In the genomic region with DNA sequence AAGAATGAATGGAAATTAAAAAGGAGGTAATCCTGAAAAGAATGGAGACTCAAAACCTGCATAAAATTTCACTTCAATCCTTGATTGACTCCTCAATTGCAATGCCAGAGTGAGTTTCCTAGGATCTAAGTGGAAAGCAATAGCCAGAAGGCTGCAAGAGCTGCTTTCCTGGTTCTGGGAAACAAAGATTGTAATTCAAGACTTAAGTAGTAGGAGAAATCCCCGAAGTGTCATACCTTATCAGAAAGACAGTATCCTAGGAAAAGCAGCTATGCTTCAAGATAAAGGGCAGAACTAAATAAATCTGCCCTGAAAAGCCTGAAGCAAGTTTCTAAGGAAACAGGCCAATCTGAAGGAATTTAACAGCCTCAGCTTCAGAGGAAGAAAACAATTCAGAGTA, we compare ENCODE assay signal across 28 cellular contexts.
"Had no signal": no experiment of that assay in that cellular context is flagged by ENCODE, and none has a peak within 500 bp of the region (broad histone marks: within the 10 kb centered on the region; RNA-seq: fewer than 3 reads in every experiment).

No MANE protein-coding gene starts in this region.

- H3K27ac Mint-ChIP-seq: activated CD8-positive, alpha-beta T cell treated with anti-CD3 and anti-CD28 coated beads, Interleukin-2, amount 10 ng/mL, durations not matched to agents 7 days and 5 days; activated naive CD4-positive, alpha-beta T cell treated with anti-CD3 and anti-CD28 coated beads, Interleukin-2, amount 50 U/mL, for 72 hours; activated naive CD8-positive, alpha-beta T cell treated with anti-CD3 and anti-CD28 coated beads, Interleukin-2, amount 50 U/mL, for 24 hours; T-helper 1 cell treated with Interleukin-12 subunit alpha and Interleukin-12 subunit beta and Interleukin-4 antibody, amounts not matched to agents 30 μg/mL and 1 μg/mL, for 36 hours; WTC11 had no signal

- H3K9me3 Mint-ChIP-seq: activated naive CD4-positive, alpha-beta T cell treated with anti-CD3 and anti-CD28 coated beads, Interleukin-2, amount 50 U/mL, for 72 hours; activated T-cell treated with anti-CD3 and anti-CD28 coated beads, Interleukin-2, amount 50 U/mL, for 4 hours; T-helper 1 cell treated with Interleukin-12 subunit alpha and Interleukin-12 subunit beta and Interleukin-4 antibody, amounts not matched to agents 30 μg/mL and 1 μg/mL, for 36 hours had no signal

- DNase-seq: activated CD4-positive, alpha-beta T cell treated with anti-CD3 and anti-CD28 coated beads for 48 hours; activated CD4-positive, alpha-beta T cell treated with anti-CD3 and anti-CD28 coated beads, Interleukin-2, amount 50 U/mL, for 4 hours; activated CD4-positive, CD25-positive, alpha-beta regulatory T cell treated with anti-CD3 and anti-CD28 coated beads, Interleukin-2, amount 50 U/mL, for 72 hours; activated CD8-positive, alpha-beta memory T cell treated with anti-CD3 and anti-CD28 coated beads, Interleukin-2, amount 50 U/mL, for 48 hours; activated CD8-positive, alpha-beta T cell treated with anti-CD3 and anti-CD28 coated beads, Interleukin-2, amount 10 ng/mL, durations not matched to agents 7 days and 5 days; activated effector memory CD4-positive, alpha-beta T cell treated with anti-CD3 and anti-CD28 coated beads, Interleukin-2, amount 50 U/mL, for 16 hours; activated naive CD4-positive, alpha-beta T cell treated with Interleukin-2 at 50 U/mL for 16 hours; activated naive CD8-positive, alpha-beta T cell treated with anti-CD3 and anti-CD28 coated beads, Interleukin-2, amount 50 U/mL, for 24 hours; activated T-cell treated with anti-CD3 and anti-CD28 coated beads, Interleukin-2, amount 50 U/mL, for 4 hours; amygdala; Karpas-422; MM.1S; NCI-H1105; NCI-H1436; NCI-H1694 treated with DMSO at 0.1 percent for 48 hours; NCI-H2029 treated with DMSO at 0.1 percent for 48 hours; NCI-H446; NCI-H524; PC-3; SHP77; SW 1271 had no signal

- H3K4me3 ChIP-seq: cardiac muscle cell, SJSA1 had no signal

- H3K9me3 ChIP-seq: SJSA1 had no signal

- H3K4me1 ChIP-seq: SJSA1 had no signal

- H3K4me1 Mint-ChIP-seq: activated naive CD8-positive, alpha-beta T cell treated with anti-CD3 and anti-CD28 coated beads, Interleukin-2, amount 50 U/mL, for 24 hours had no signal

- H3K4me3 Mint-ChIP-seq: activated CD8-positive, alpha-beta T cell treated with anti-CD3 and anti-CD28 coated beads, Interleukin-2, amount 10 ng/mL, durations not matched to agents 7 days and 5 days; activated naive CD8-positive, alpha-beta T cell treated with anti-CD3 and anti-CD28 coated beads, Interleukin-2, amount 50 U/mL, for 24 hours; activated T-cell treated with anti-CD3 and anti-CD28 coated beads, Interleukin-2, amount 50 U/mL, for 4 hours; brain; T-helper 1 cell treated with Interleukin-12 subunit alpha and Interleukin-12 subunit beta and Interleukin-4 antibody, amounts not matched to agents 30 μg/mL and 1 μg/mL, for 36 hours; WTC11 had no signal

- H3K27ac ChIP-seq: cardiac muscle cell, SJSA1 had no signal

- H3K36me3 ChIP-seq: cardiac muscle cell, SJSA1 had no signal

- ATAC-seq: activated CD8-positive, alpha-beta T cell treated with anti-CD3 and anti-CD28 coated beads, Interleukin-2, amount 10 ng/mL, durations not matched to agents 7 days and 5 days; activated naive CD4-positive, alpha-beta T cell treated with anti-CD3 and anti-CD28 coated beads, Interleukin-2, amount 50 U/mL, for 72 hours; activated naive CD8-positive, alpha-beta T cell treated with anti-CD3 and anti-CD28 coated beads, Interleukin-2, amount 50 U/mL, for 24 hours; activated T-cell treated with anti-CD3 and anti-CD28 coated beads, Interleukin-2, amount 50 U/mL, for 4 hours; PC-3; SK-N-SH treated with all-trans-retinoic acid at 6 μM for 48 hours; WTC11 had no signal

- H3K27me3 Mint-ChIP-seq: activated naive CD8-positive, alpha-beta T cell treated with anti-CD3 and anti-CD28 coated beads, Interleukin-2, amount 50 U/mL, for 24 hours had no signal

- H3K36me3 Mint-ChIP-seq: activated naive CD4-positive, alpha-beta T cell treated with anti-CD3 and anti-CD28 coated beads, Interleukin-2, amount 50 U/mL, for 72 hours; brain had no signal

- H3K27me3 ChIP-seq: cardiac muscle cell, SJSA1 had no signal
